ENCODE assay signal across 1 cellular context in the genomic region with DNA sequence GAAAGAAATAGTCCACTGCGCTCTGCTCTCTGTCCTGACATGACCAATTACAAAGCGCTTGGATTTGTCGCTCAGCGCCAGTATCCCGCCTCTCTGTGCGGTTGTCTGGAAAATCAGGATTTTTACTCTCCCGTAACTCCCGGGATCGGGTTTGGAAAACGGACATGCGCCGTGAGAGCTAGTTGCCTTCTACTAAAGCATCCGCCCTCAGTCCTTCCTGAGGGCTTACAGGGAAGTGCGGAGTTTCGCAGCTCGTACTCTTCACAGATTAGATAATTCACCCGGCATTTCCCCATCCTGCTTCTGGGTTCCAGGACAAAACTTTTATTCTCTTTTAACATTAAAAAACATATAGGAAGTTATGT.
TF ChIP-seq lines count a peak whose summit lies in the region.

No MANE protein-coding gene starts in this region.

TF ChIP-seq in HepG2, 621 proteins besides CTCF, POLR2A, EP300 and RAD21 (continued from another document and continues in another):
- TF ChIP-seq, protein P1, sequence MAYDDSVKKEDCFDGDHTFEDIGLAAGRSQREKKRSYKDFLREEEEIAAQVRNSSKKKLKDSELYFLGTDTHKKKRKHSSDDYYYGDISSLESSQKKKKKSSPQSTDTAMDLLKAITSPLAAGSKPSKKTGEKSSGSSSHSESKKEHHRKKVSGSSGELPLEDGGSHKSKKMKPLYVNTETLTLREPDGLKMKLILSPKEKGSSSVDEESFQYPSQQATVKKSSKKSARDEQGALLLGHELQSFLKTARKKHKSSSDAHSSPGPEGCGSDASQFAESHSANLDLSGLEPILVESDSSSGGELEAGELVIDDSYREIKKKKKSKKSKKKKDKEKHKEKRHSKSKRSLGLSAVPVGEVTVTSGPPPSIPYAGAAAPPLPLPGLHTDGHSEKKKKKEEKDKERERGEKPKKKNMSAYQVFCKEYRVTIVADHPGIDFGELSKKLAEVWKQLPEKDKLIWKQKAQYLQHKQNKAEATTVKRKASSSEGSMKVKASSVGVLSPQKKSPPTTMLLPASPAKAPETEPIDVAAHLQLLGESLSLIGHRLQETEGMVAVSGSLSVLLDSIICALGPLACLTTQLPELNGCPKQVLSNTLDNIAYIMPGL (CRISPR knock-in tag; IDR thresholded peaks at IDR 0.05; ENCODE audit: borderline replicate concordance in 1 of 2, low read depth in 1 of 2), result peak in 1 of 2 experiments; percentile 38; a peak in 2 of 4 replicates
- TF ChIP-seq RFX3 (CRISPR knock-in tag; IDR thresholded peaks at IDR 0.05), result no peak
- TF ChIP-seq ZBTB7A (CRISPR knock-in tag; IDR thresholded peaks at IDR 0.05), result no peak
- TF ChIP-seq RFX1 (IDR thresholded peaks at IDR 0.05), result no peak
- TF ChIP-seq, protein P2, sequence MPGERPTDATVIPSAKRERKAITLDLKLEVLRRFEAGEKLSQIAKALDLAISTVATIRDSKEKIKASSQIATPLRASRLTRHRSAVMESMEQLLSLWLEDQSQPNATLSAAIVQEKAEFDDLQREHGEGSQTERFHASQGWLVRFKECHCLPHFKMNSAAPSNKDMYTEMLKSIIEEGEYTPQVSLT (CRISPR knock-in tag; IDR thresholded peaks at IDR 0.05; ENCODE audit: borderline replicate concordance, low read depth), result no peak
- peak; percentile 12; the same call in 1 of the 2 replicates for TF ChIP-seq ZNF839 (CRISPR knock-in tag; IDR thresholded peaks at IDR 0.05; ENCODE audit: borderline replicate concordance)
- no peak for TF ChIP-seq NFATC3 (CRISPR knock-in tag; IDR thresholded peaks at IDR 0.05)
- TF ChIP-seq ZNF251 (CRISPR knock-in tag; IDR thresholded peaks at IDR 0.05), result no peak; the same call in 1 of the 2 replicates
- TF ChIP-seq, protein P3, sequence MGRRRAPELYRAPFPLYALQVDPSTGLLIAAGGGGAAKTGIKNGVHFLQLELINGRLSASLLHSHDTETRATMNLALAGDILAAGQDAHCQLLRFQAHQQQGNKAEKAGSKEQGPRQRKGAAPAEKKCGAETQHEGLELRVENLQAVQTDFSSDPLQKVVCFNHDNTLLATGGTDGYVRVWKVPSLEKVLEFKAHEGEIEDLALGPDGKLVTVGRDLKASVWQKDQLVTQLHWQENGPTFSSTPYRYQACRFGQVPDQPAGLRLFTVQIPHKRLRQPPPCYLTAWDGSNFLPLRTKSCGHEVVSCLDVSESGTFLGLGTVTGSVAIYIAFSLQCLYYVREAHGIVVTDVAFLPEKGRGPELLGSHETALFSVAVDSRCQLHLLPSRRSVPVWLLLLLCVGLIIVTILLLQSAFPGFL (CRISPR knock-in tag; IDR thresholded peaks at IDR 0.05), result no peak
- TF ChIP-seq RBM39 (IDR thresholded peaks at IDR 0.05; ENCODE audit: low read depth, low read length, poor library complexity, severe bottlenecking), result no peak
- 0 out of 2 replicates have a peak, but pooled peaks have one; percentile 88 for TF ChIP-seq CAMTA2 (CRISPR knock-in tag; IDR thresholded peaks at IDR 0.05; ENCODE audit: borderline replicate concordance)
- TF ChIP-seq ZEB1 (IDR thresholded peaks at IDR 0.05; ENCODE audit: insufficient replicate concordance, low read depth), result no peak
- peak; percentile 53; the same call in 1 of the 2 replicates for TF ChIP-seq CREB1 (IDR thresholded peaks at IDR 0.05)
- TF ChIP-seq CREB1 (CRISPR knock-in tag; IDR thresholded peaks at IDR 0.05), result peak; percentile 10; the same call in 1 of the 2 replicates
- TF ChIP-seq SRSF1 (optimal IDR thresholded peaks at IDR 0.05; ENCODE audit: low read depth, low read length), result no peak
- TF ChIP-seq ZNF263 (CRISPR knock-in tag; IDR thresholded peaks at IDR 0.05), result no peak
- TF ChIP-seq, protein P4, sequence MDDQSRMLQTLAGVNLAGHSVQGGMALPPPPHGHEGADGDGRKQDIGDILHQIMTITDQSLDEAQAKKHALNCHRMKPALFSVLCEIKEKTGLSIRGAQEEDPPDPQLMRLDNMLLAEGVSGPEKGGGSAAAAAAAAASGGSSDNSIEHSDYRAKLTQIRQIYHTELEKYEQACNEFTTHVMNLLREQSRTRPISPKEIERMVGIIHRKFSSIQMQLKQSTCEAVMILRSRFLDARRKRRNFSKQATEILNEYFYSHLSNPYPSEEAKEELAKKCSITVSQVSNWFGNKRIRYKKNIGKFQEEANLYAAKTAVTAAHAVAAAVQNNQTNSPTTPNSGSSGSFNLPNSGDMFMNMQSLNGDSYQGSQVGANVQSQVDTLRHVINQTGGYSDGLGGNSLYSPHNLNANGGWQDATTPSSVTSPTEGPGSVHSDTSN (CRISPR knock-in tag; IDR thresholded peaks at IDR 0.05; ENCODE audit: borderline replicate concordance), result no peak; the same call in 1 of the 2 replicates
- TF ChIP-seq ZFP90 (CRISPR knock-in tag; IDR thresholded peaks at IDR 0.05; ENCODE audit: borderline replicate concordance), result no peak
- TF ChIP-seq ZNF776 (CRISPR knock-in tag; IDR thresholded peaks at IDR 0.05), result no peak
- TF ChIP-seq TSC22D2 (CRISPR knock-in tag; IDR thresholded peaks at IDR 0.05; ENCODE audit: borderline replicate concordance), result no peak
- TF ChIP-seq, protein P5, sequence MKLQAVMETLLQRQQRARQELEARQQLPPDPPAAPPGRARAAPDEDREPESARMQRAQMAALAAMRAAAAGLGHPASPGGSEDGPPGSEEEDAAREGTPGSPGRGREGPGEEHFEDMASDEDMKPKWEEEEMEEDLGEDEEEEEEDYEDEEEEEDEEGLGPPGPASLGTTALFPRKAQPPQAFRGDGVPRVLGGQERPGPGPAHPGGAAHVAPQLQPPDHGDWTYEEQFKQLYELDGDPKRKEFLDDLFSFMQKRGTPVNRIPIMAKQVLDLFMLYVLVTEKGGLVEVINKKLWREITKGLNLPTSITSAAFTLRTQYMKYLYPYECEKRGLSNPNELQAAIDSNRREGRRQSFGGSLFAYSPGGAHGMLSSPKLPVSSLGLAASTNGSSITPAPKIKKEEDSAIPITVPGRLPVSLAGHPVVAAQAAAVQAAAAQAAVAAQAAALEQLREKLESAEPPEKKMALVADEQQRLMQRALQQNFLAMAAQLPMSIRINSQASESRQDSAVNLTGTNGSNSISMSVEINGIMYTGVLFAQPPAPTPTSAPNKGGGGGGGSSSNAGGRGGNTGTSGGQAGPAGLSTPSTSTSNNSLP (IDR thresholded peaks at IDR 0.05; ENCODE audit: low read depth, low read length), result peak; percentile 68
- TF ChIP-seq SALL2 (CRISPR knock-in tag; IDR thresholded peaks at IDR 0.05), result no peak
- TF ChIP-seq ARNT2 (CRISPR knock-in tag; IDR thresholded peaks at IDR 0.05; ENCODE audit: low read depth), result no peak
- no peak; the same call in 1 of the 2 replicates for TF ChIP-seq SMC3 (IDR thresholded peaks at IDR 0.05; ENCODE audit: low read length)
- peak; percentile 63; the same call in 1 of the 2 replicates for TF ChIP-seq YEATS4 (CRISPR knock-in tag; IDR thresholded peaks at IDR 0.05; ENCODE audit: borderline replicate concordance)
- TF ChIP-seq, protein P6, sequence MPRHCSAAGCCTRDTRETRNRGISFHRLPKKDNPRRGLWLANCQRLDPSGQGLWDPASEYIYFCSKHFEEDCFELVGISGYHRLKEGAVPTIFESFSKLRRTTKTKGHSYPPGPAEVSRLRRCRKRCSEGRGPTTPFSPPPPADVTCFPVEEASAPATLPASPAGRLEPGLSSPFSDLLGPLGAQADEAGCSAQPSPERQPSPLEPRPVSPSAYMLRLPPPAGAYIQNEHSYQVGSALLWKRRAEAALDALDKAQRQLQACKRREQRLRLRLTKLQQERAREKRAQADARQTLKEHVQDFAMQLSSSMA (CRISPR knock-in tag; IDR thresholded peaks at IDR 0.05), result no peak
- peak; percentile 57; the same call in 1 of the 2 replicates for TF ChIP-seq EHMT2 (IDR thresholded peaks at IDR 0.05; ENCODE audit: borderline replicate concordance, low read depth, low read length)
- peak; percentile 84 for TF ChIP-seq MAZ (IDR thresholded peaks at IDR 0.05; ENCODE audit: borderline replicate concordance, low read depth, low read length)
- TF ChIP-seq MAZ (CRISPR knock-in tag; IDR thresholded peaks at IDR 0.05; ENCODE audit: low read depth), result no peak
- TF ChIP-seq ZNF737 (CRISPR knock-in tag; IDR thresholded peaks at IDR 0.05; ENCODE audit: borderline replicate concordance), result no peak
- no peak for TF ChIP-seq MATR3 (CRISPR knock-in tag; IDR thresholded peaks at IDR 0.05)
- TF ChIP-seq ZNF703 (CRISPR knock-in tag; IDR thresholded peaks at IDR 0.05; ENCODE audit: borderline replicate concordance), result no peak
- no peak for TF ChIP-seq ZNF33A (CRISPR knock-in tag; IDR thresholded peaks at IDR 0.05; ENCODE audit: borderline replicate concordance)
- TF ChIP-seq SIX1 (CRISPR knock-in tag; IDR thresholded peaks at IDR 0.05; ENCODE audit: borderline replicate concordance), result no peak
- TF ChIP-seq, protein P7, sequence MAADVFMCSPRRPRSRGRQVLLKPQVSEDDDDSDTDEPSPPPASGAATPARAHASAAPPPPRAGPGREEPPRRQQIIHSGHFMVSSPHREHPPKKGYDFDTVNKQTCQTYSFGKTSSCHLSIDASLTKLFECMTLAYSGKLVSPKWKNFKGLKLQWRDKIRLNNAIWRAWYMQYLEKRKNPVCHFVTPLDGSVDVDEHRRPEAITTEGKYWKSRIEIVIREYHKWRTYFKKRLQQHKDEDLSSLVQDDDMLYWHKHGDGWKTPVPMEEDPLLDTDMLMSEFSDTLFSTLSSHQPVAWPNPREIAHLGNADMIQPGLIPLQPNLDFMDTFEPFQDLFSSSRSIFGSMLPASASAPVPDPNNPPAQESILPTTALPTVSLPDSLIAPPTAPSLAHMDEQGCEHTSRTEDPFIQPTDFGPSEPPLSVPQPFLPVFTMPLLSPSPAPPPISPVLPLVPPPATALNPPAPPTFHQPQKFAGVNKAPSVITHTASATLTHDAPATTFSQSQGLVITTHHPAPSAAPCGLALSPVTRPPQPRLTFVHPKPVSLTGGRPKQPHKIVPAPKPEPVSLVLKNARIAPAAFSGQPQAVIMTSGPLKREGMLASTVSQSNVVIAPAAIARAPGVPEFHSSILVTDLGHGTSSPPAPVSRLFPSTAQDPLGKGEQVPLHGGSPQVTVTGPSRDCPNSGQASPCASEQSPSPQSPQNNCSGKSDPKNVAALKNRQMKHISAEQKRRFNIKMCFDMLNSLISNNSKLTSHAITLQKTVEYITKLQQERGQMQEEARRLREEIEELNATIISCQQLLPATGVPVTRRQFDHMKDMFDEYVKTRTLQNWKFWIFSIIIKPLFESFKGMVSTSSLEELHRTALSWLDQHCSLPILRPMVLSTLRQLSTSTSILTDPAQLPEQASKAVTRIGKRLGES (CRISPR knock-in tag; IDR thresholded peaks at IDR 0.05; ENCODE audit: borderline replicate concordance), result peak; percentile 66; the same call in 1 of the 2 replicates
- TF ChIP-seq, protein P8, sequence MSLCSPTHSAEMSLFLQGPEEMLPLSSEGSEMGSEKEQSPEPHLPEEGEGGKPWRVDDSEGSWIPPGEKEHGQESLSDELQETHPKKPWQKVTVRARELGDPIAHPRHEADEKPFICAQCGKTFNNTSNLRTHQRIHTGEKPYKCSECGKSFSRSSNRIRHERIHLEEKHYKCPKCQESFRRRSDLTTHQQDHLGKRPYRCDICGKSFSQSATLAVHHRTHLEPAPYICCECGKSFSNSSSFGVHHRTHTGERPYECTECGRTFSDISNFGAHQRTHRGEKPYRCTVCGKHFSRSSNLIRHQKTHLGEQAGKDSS (CRISPR knock-in tag; IDR thresholded peaks at IDR 0.05; ENCODE audit: borderline replicate concordance, low read depth), result no peak; the same call in 1 of the 2 replicates
- TF ChIP-seq, protein P9, sequence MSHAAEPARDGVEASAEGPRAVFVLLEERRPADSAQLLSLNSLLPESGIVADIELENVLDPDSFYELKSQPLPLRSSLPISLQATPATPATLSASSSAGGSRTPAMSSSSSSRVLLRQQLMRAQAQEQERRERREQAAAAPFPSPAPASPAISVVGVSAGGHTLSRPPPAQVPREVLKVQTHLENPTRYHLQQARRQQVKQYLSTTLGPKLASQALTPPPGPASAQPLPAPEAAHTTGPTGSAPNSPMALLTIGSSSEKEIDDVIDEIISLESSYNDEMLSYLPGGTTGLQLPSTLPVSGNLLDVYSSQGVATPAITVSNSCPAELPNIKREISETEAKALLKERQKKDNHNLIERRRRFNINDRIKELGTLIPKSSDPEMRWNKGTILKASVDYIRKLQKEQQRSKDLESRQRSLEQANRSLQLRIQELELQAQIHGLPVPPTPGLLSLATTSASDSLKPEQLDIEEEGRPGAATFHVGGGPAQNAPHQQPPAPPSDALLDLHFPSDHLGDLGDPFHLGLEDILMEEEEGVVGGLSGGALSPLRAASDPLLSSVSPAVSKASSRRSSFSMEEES (CRISPR knock-in tag; IDR thresholded peaks at IDR 0.05), result no peak
- no peak; the same call in 1 of the 2 replicates for TF ChIP-seq ZNF331 (CRISPR knock-in tag; IDR thresholded peaks at IDR 0.05)
- no peak for TF ChIP-seq ZBTB1 (CRISPR knock-in tag; IDR thresholded peaks at IDR 0.05; ENCODE audit: borderline replicate concordance)
- TF ChIP-seq, protein P10, sequence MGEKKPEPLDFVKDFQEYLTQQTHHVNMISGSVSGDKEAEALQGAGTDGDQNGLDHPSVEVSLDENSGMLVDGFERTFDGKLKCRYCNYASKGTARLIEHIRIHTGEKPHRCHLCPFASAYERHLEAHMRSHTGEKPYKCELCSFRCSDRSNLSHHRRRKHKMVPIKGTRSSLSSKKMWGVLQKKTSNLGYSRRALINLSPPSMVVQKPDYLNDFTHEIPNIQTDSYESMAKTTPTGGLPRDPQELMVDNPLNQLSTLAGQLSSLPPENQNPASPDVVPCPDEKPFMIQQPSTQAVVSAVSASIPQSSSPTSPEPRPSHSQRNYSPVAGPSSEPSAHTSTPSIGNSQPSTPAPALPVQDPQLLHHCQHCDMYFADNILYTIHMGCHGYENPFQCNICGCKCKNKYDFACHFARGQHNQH (CRISPR knock-in tag; IDR thresholded peaks at IDR 0.05), result no peak
- TF ChIP-seq ZNF550 (CRISPR knock-in tag; IDR thresholded peaks at IDR 0.05; ENCODE audit: borderline replicate concordance), result no peak
- TF ChIP-seq, protein P11, sequence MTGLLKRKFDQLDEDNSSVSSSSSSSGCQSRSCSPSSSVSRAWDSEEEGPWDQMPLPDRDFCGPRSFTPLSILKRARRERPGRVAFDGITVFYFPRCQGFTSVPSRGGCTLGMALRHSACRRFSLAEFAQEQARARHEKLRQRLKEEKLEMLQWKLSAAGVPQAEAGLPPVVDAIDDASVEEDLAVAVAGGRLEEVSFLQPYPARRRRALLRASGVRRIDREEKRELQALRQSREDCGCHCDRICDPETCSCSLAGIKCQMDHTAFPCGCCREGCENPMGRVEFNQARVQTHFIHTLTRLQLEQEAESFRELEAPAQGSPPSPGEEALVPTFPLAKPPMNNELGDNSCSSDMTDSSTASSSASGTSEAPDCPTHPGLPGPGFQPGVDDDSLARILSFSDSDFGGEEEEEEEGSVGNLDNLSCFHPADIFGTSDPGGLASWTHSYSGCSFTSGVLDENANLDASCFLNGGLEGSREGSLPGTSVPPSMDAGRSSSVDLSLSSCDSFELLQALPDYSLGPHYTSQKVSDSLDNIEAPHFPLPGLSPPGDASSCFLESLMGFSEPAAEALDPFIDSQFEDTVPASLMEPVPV (CRISPR knock-in tag; IDR thresholded peaks at IDR 0.05), result no peak
- TF ChIP-seq ISL2 (CRISPR knock-in tag; IDR thresholded peaks at IDR 0.05), result peak; percentile 1; the same call in 1 of the 2 replicates
- TF ChIP-seq ZNF432 (CRISPR knock-in tag; IDR thresholded peaks at IDR 0.05; ENCODE audit: borderline replicate concordance), result no peak
- TF ChIP-seq ZNF674 (CRISPR knock-in tag; IDR thresholded peaks at IDR 0.05; ENCODE audit: low read depth), result no peak
